In the genomic region with DNA sequence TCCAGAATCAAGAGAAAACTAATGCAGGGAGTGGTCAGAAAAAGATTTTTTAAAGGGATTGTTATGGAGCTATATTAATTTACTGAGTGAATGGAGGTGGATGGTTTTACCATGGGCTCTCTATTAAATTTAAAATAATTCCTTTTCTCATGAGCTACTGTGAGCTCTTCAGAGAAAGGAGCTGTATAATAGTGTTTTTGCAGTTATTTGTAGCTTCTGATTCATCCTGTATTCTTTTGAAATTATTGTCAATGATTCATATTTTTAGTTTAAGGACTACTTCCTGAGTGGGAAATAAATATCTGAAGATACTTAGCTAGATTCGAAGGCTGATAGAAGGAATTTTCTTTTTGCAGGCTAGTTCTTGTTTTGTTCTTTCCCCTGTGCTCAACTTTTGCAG, we compare ENCODE assay signal across 8 cellular contexts. TPM values are rescaled to one million over a fixed set of nuclear protein-coding genes. Genes with fewer than 3 reads are reported as not detected.
DNase-seq lines count a peak whose midpoint lies in the region; ATAC-seq, FAIRE-seq and TF ChIP-seq lines count a peak whose summit lies in the region.
"Not testable (repeated sequence)": the region's sequence is repeated elsewhere in the genome, so short reads cannot be mapped to it uniquely, and the experiment has no call there.

No MANE protein-coding gene starts in this region.

- POLR2A ChIA-PET in activated B cell treated with CpG ODN at 0.5 μM for 24 hours (lab: Charles Lee): not testable (repeated sequence)

- H3K79me2 ChIP-seq in Karpas-422 (ENCODE audit: low read length) (peaks cover 51% of the 10 kb centered on the region), keratinocyte (ENCODE audit: control insufficient read depth, insufficient read depth, low read length) (peaks cover 40% of the 10 kb centered on the region), osteoblast (ENCODE audit: insufficient read depth, low read length) (peaks cover 51% of the 10 kb centered on the region)

- peak overlapping the region; percentile 79 for H3K9ac ChIP-seq in Karpas-422 (ENCODE audit: low read length)
- H3K9ac ChIP-seq in keratinocyte (ENCODE audit: control insufficient read depth, extremely low read depth, insufficient read depth, low read length): peak overlapping the region; percentile 92

- not testable (repeated sequence) for FAIRE-seq in keratinocyte (lab: Jason Lieb, UNC)

- H3K9me3 Mint-ChIP-seq in activated B cell treated with CpG ODN at 0.5 μM for 24 hours: not testable (repeated sequence)

- peak overlapping the region; percentile 80 for H3K4me2 ChIP-seq in Karpas-422 (ENCODE audit: low read depth, low read length, poor library complexity, severe bottlenecking)
- peak overlapping the region; percentile 73 for H3K4me2 ChIP-seq in keratinocyte (ENCODE audit: control insufficient read depth, extremely low read depth, insufficient read depth, low read depth, low read length)
- H3K4me2 ChIP-seq in osteoblast (ENCODE audit: insufficient read depth, low read length): peak overlapping the region; percentile 90

- not testable (repeated sequence) for H3K9me2 ChIP-seq in Karpas-422 (replicated peaks; ENCODE audit: insufficient read depth, low read length)

- peak; percentile 18 for DNase-seq in EH (ENCODE audit: low read depth)
- DNase-seq in Karpas-422: peak; percentile 44
- not testable (repeated sequence) for DNase-seq in activated B cell treated with CpG ODN at 0.5 μM for 24 hours; astrocyte of the spinal cord (ENCODE audit: low read depth, low spot score); epithelial cell of prostate (ENCODE audit: low read depth, low spot score); keratinocyte (ENCODE audit: low read depth, low spot score); upper lobe of left lung
- peak; percentile 71 for DNase-seq in osteoblast (ENCODE audit: insufficient read length, low spot score, missing footprints)

- H3K4me3 ChIP-seq in Karpas-422 (ENCODE audit: low read length): peak overlapping the region; percentile 74
- peak overlapping the region; percentile 81 for H3K4me3 ChIP-seq in astrocyte of the spinal cord (ENCODE audit: low read depth, low read length)
- H3K4me3 ChIP-seq in keratinocyte (ENCODE audit: control insufficient read depth in 2 of 3, extremely low read depth in 1 of 3, insufficient read depth in 2 of 3, low read depth in 1 of 3, low read length in 3 of 3): peak overlapping the region; percentile 66 to 84 (median 71)
- H3K4me3 ChIP-seq in osteoblast (ENCODE audit: insufficient read depth, low read length): peak overlapping the region; percentile 77
- peak overlapping the region in 3 of 4 donors; percentile 63 to 85 (median 70) for H3K4me3 ChIP-seq in upper lobe of left lung

- H3K4me1 ChIP-seq in Karpas-422 (ENCODE audit: low read length) (peaks cover 17% of the 10 kb centered on the region), upper lobe of left lung (peaks cover 9 to 28% (median 20%) of the 10 kb centered on the region in 4 donors)
- not testable (repeated sequence) for H3K4me1 ChIP-seq in keratinocyte (ENCODE audit: control insufficient read depth, extremely low read depth, insufficient read depth, low read length); osteoblast (ENCODE audit: insufficient read depth, low read length)

- H3K4me1 Mint-ChIP-seq in activated B cell treated with CpG ODN at 0.5 μM for 24 hours: peaks cover 34% of the 10 kb centered on the region

- not testable (repeated sequence) for H3K9me1 ChIP-seq in keratinocyte (ENCODE audit: control insufficient read depth, extremely low read depth, insufficient read depth, low read length)

- H3K4me3 Mint-ChIP-seq in activated B cell treated with CpG ODN at 0.5 μM for 24 hours: peak overlapping the region; percentile 85

- not testable (repeated sequence) for ATAC-seq in activated B cell treated with CpG ODN at 0.5 μM for 24 hours (ENCODE audit: low read depth); upper lobe of left lung (ENCODE audit: low FRiP score in 2 of 2)

- H3K27ac ChIP-seq in Karpas-422 (ENCODE audit: low read length) (peak overlapping the region; percentile 38; the same call in 1 of the 2 replicates), epithelial cell of prostate (peak overlapping the region; percentile 74), keratinocyte (ENCODE audit: control insufficient read depth, insufficient read depth, low read length) (peak overlapping the region; percentile 72), osteoblast (ENCODE audit: low read depth, low read length) (peak overlapping the region; percentile 78), upper lobe of left lung (peak overlapping the region in 3 of 4 donors; percentile 99 to 100 (median 99))

- H3K27me3 ChIP-seq in Karpas-422 (ENCODE audit: low read length); keratinocyte (ENCODE audit: control insufficient read depth, extremely low read depth, insufficient read depth, low read length); osteoblast (ENCODE audit: insufficient read depth, low read length); upper lobe of left lung: not testable (repeated sequence)

- H3K36me3 ChIP-seq in Karpas-422 (ENCODE audit: insufficient read depth, low read length); keratinocyte (ENCODE audit: control insufficient read depth in 2 of 2, extremely low read depth in 1 of 2, insufficient read depth in 2 of 2, low read length in 2 of 2): not testable (repeated sequence)
- H3K36me3 ChIP-seq in osteoblast (ENCODE audit: insufficient read depth, low read length) (peaks cover 12% of the 10 kb centered on the region), upper lobe of left lung (peaks cover 0 to 24% (median 0%) of the 10 kb centered on the region in 4 donors)

- not testable (repeated sequence) for TF ChIP-seq POLR2A in upper lobe of left lung (IDR thresholded peaks at IDR 0.05)

- not testable (repeated sequence) for TF ChIP-seq EP300 in upper lobe of left lung (IDR thresholded peaks at IDR 0.05)

- not testable (repeated sequence) for TF ChIP-seq CTCF in activated B cell treated with CpG ODN at 0.5 μM for 24 hours (IDR thresholded peaks at IDR 0.05); astrocyte of the spinal cord (IDR thresholded peaks at IDR 0.05; ENCODE audit: low read depth, low read length); keratinocyte (optimal IDR thresholded peaks at IDR 0.05 in 1 of 3, IDR thresholded peaks at IDR 0.05 in 1 of 3, conservative IDR thresholded peaks at IDR 0.05 in 1 of 3; ENCODE audit: extremely low read depth in 1 of 3, insufficient read depth in 2 of 3, low read length in 3 of 3); osteoblast (IDR thresholded peaks at IDR 0.05; ENCODE audit: extremely low read depth, low read depth, low read length); upper lobe of left lung (IDR thresholded peaks at IDR 0.05)

- intact Hi-C loops in activated B cell treated with CpG ODN at 0.5 μM for 24 hours (cut with micrococcal nuclease): loop anchor here (5.0 kb wide), 1 partner anchor 329 kb away; the partner anchor contains the start of gene ATP6V1F

- dilution Hi-C loops in keratinocyte (cut with MboI; ENCODE audit: extremely low pct_ligation_motif_present, low sequenced_read_pairs): not testable (repeated sequence)

- 3 to 9% methylated on average over 1 of the region's 1 CpG for WGBS in upper lobe of left lung, 2 donors

- not testable (repeated sequence) for H2AFZ ChIP-seq in Karpas-422 (ENCODE audit: low read length); keratinocyte (ENCODE audit: control insufficient read depth, low read length); osteoblast (ENCODE audit: low read length)

- not testable (repeated sequence) for H3K27me3 Mint-ChIP-seq in activated B cell treated with CpG ODN at 0.5 μM for 24 hours

- peaks cover 33% of the 10 kb centered on the region for H3K36me3 Mint-ChIP-seq in activated B cell treated with CpG ODN at 0.5 μM for 24 hours (ENCODE audit: low read depth)

- not testable (repeated sequence) for H3K27ac Mint-ChIP-seq in activated B cell treated with CpG ODN at 0.5 μM for 24 hours

- in situ Hi-C loops in astrocyte of the spinal cord (cut with HindIII; ENCODE audit: low sequenced_read_pairs): not testable (repeated sequence)

- H4K20me1 ChIP-seq in Karpas-422 (ENCODE audit: insufficient read depth, low read depth, low read length); keratinocyte (ENCODE audit: control insufficient read depth, extremely low read depth, insufficient read depth, low read length); osteoblast (ENCODE audit: insufficient read depth, low read length): not testable (repeated sequence)

- not testable (repeated sequence) for H3K9me3 ChIP-seq in Karpas-422 (ENCODE audit: low read length); keratinocyte (ENCODE audit: control insufficient read depth, low read depth, low read length); osteoblast (ENCODE audit: low read depth, low read length); upper lobe of left lung

- CTCF ChIA-PET in activated B cell treated with CpG ODN at 0.5 μM for 24 hours (lab: Charles Lee): not testable (repeated sequence)

RNA-seq across cellular contexts. Expression of gene METTL2B, which starts 56.4 kb away (rescaled TPM):
- 20.7 and 27.8 TPM in 2 replicates for total RNA-seq in Karpas-422 (2014; rRNA removed; shearing (Covaris generic); ENCODE audit: low replicate concordance)
- total RNA-seq in activated B cell treated with CpG ODN at 0.5 μM for 24 hours (32.7 and 35.7 TPM in 2 replicates), osteoblast (29.5 and 30.8 TPM in 2 replicates), upper lobe of left lung (10 to 100 TPM; 17.8 to 24.5 (median 21.2) TPM)
- polyA plus RNA-seq in keratinocyte: 20.9 to 30.7 TPM (median 23.7 TPM) in 3 replicates
- polyA plus RNA-seq in keratinocyte (2011; ENCODE audit: low read depth): 34.6 TPM
- 14.9 and 26.5 TPM in 2 replicates for polyA plus RNA-seq in keratinocyte (2011; cell fraction: cytosol; rRNA removed)
- polyA plus RNA-seq in keratinocyte (2011; cell fraction: nucleus; rRNA removed): 22.4 and 30.6 TPM in 2 replicates
- 17.6 and 21.7 TPM in 2 replicates for polyA plus RNA-seq in keratinocyte (2012; ENCODE audit: low replicate concordance)
- polyA minus RNA-seq in keratinocyte: 9.2 to 36.1 TPM (median 22.4 TPM) in 3 replicates
- polyA minus RNA-seq in keratinocyte (2011; cell fraction: cytosol; rRNA and poly(A)+ RNA removed): 28.0 TPM
- polyA minus RNA-seq in keratinocyte (2011; cell fraction: nucleus; rRNA and poly(A)+ RNA removed): 17.5 and 25.0 TPM in 2 replicates

Comparison
In these comparisons a context has a peak if more than half of its experiments do, and no peak if none do; other contexts are left out.
1. H3K27ac ChIP-seq: peak in every context shown above with its lines; median percentile 99 in upper lobe of left lung; 78 in osteoblast; 74 in epithelial cell of prostate; 72 in keratinocyte; 38 in Karpas-422.